3 cellular contexts compared by ENCODE assay signal in genomic region chr2:69993708-69994107, GRCh38.
TF ChIP-seq lines count a peak whose summit lies in the region.

No MANE protein-coding gene starts in this region.

TF ChIP-seq in K562, 482 proteins besides CTCF, POLR2A, EP300 and RAD21 (continued from another document):
- TF ChIP-seq ILK (tag; IDR thresholded peaks at IDR 0.05; ENCODE audit: borderline replicate concordance, low read depth) (no peak), E2F1 (CRISPR knock-in tag; IDR thresholded peaks at IDR 0.05) (no peak)

TF ChIP-seq in GM12891, 5 proteins besides CTCF, POLR2A, EP300 and RAD21:
- TF ChIP-seq PAX5 (IDR thresholded peaks at IDR 0.05; ENCODE audit: insufficient read depth, low read length, severe bottlenecking) (no peak), POLR2AphosphoS5 (IDR thresholded peaks at IDR 0.05; ENCODE audit: low read depth, low read length) (no peak), TAF1 (IDR thresholded peaks at IDR 0.05; ENCODE audit: low read depth, low read length) (no peak), POU2F2 (IDR thresholded peaks at IDR 0.05; ENCODE audit: low read depth, low read length) (no peak), SPI1 (IDR thresholded peaks at IDR 0.05; ENCODE audit: low read depth, low read length) (no peak)

TF ChIP-seq in HEK293T, 16 proteins besides CTCF, POLR2A, EP300 and RAD21 (continued from another document):
- TF ChIP-seq BHLHE40 (IDR thresholded peaks at IDR 0.05; ENCODE audit: borderline replicate concordance) (no peak), FOXK2 (IDR thresholded peaks at IDR 0.05) (no peak), ELF4 (IDR thresholded peaks at IDR 0.05) (no peak), NFRKB (IDR thresholded peaks at IDR 0.05) (no peak), ZNF384 (IDR thresholded peaks at IDR 0.05) (no peak), ARNT (IDR thresholded peaks at IDR 0.05) (no peak), FOXA1 (IDR thresholded peaks at IDR 0.05) (no peak), FOXM1 (IDR thresholded peaks at IDR 0.05; ENCODE audit: borderline replicate concordance) (no peak)
